30 cellular contexts compared by ENCODE assay signal in genomic region chr7:153941061-153941460, GRCh38.
"Had no signal": no experiment of that assay in that cellular context is flagged by ENCODE, and none has a peak within 500 bp of the region (broad histone marks: within the 10 kb centered on the region; RNA-seq: fewer than 3 reads in every experiment).

No MANE protein-coding gene starts in this region.

- H3K36me3 ChIP-seq: adrenal gland, brain microvascular endothelial cell, breast epithelium had no signal

- H3K4me1 ChIP-seq: adrenal gland, body of pancreas, breast epithelium had no signal

- H3K9me3 ChIP-seq: adrenal gland, body of pancreas, breast epithelium had no signal

- DNase-seq: activated B cell treated with CpG ODN at 0.5 μM for 24 hours; activated CD4-positive, alpha-beta memory T cell treated with anti-CD3 and anti-CD28 coated beads for 36 hours; activated CD4-positive, alpha-beta T cell treated with anti-CD3 and anti-CD28 coated beads for 4 hours; activated CD4-positive, alpha-beta T cell treated with anti-CD3 and anti-CD28 coated beads, Interleukin-2, amount 10 ng/mL, durations not matched to agents 24 days and 14 days; activated CD4-positive, alpha-beta T cell treated with anti-CD3 and anti-CD28 coated beads, Interleukin-2, amount 50 U/mL, for 1 hour; activated CD4-positive, alpha-beta T cell treated with anti-CD3 and anti-CD28 coated beads, Interleukin-2, amount 50 U/mL, for 4 hours; activated CD4-positive, CD25-positive, alpha-beta regulatory T cell treated with anti-CD3 and anti-CD28 coated beads, Interleukin-2, amount 50 U/mL, for 72 hours; activated CD8-positive, alpha-beta memory T cell treated with anti-CD3 and anti-CD28 coated beads, Interleukin-2, amount 50 U/mL, for 4 hours; activated CD8-positive, alpha-beta T cell treated with anti-CD3 and anti-CD28 coated beads for 36 hours; activated effector memory CD4-positive, alpha-beta T cell treated with anti-CD3 and anti-CD28 coated beads, Interleukin-2, amount 50 U/mL, for 16 hours; activated gamma-delta T cell treated with Interleukin-2 at 50 U/mL for 16 hours; activated naive CD4-positive, alpha-beta T cell; activated naive CD4-positive, alpha-beta T cell treated with anti-CD3 and anti-CD28 coated beads for 36 hours; activated naive CD4-positive, alpha-beta T cell treated with anti-CD3 and anti-CD28 coated beads, Interleukin-2, amount 50 U/mL, for 16 hours; activated naive CD8-positive, alpha-beta T cell treated with anti-CD3 and anti-CD28 coated beads for 36 hours; activated T-cell treated with anti-CD3 and anti-CD28 coated beads for 4 hours; activated T-cell treated with anti-CD3 and anti-CD28 coated beads, Interleukin-2, amount 50 U/mL, for 1 hour; activated T-cell treated with anti-CD3 and anti-CD28 coated beads, Interleukin-2, amount 50 U/mL, for 4 hours; activated T-cell treated with anti-CD3 and anti-CD28 coated beads, Interleukin-2, amount 50 U/mL, for 72 hours; amniotic stem cell; aorta; body of pancreas; brain microvascular endothelial cell; central memory CD4-positive, alpha-beta T cell; T-helper 1 cell; T-helper 2 cell; T-helper 9 cell had no signal

- H3K4me3 ChIP-seq: adrenal gland, body of pancreas, breast epithelium had no signal

- H3K27me3 ChIP-seq: adrenal gland, body of pancreas, brain microvascular endothelial cell, breast epithelium had no signal

- H3K27ac ChIP-seq: adrenal gland, body of pancreas, brain microvascular endothelial cell, breast epithelium, VCaP had no signal
